ENCODE assay signal across 2 cellular contexts in genomic region chr4:102736636-102737549, GRCh38.
TF ChIP-seq lines count a peak whose summit lies in the region.

No MANE protein-coding gene starts in this region.

TF ChIP-seq in IMR-90, 13 proteins besides CTCF, POLR2A, EP300 and RAD21 (continued from another document):
- TF ChIP-seq, protein P1, sequence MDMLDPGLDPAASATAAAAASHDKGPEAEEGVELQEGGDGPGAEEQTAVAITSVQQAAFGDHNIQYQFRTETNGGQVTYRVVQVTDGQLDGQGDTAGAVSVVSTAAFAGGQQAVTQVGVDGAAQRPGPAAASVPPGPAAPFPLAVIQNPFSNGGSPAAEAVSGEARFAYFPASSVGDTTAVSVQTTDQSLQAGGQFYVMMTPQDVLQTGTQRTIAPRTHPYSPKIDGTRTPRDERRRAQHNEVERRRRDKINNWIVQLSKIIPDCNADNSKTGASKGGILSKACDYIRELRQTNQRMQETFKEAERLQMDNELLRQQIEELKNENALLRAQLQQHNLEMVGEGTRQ (IDR thresholded peaks at IDR 0.05; ENCODE audit: low read depth, low read length): no peak
- TF ChIP-seq FOS (IDR thresholded peaks at IDR 0.05; ENCODE audit: low read depth, low read length) (no peak), BHLHE40 (IDR thresholded peaks at IDR 0.05; ENCODE audit: low read depth, low read length) (no peak), MXI1 (IDR thresholded peaks at IDR 0.05; ENCODE audit: borderline replicate concordance, low read depth, low read length) (no peak)
- TF ChIP-seq, protein P2, sequence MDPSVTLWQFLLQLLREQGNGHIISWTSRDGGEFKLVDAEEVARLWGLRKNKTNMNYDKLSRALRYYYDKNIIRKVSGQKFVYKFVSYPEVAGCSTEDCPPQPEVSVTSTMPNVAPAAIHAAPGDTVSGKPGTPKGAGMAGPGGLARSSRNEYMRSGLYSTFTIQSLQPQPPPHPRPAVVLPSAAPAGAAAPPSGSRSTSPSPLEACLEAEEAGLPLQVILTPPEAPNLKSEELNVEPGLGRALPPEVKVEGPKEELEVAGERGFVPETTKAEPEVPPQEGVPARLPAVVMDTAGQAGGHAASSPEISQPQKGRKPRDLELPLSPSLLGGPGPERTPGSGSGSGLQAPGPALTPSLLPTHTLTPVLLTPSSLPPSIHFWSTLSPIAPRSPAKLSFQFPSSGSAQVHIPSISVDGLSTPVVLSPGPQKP (IDR thresholded peaks at IDR 0.05; ENCODE audit: borderline replicate concordance, low read depth, low read length): no peak

TF ChIP-seq in WTC11, 78 proteins besides CTCF, POLR2A, EP300 and RAD21 (continued from another document):
- TF ChIP-seq ZSCAN18 (CRISPR knock-in tag; IDR thresholded peaks at IDR 0.05): no peak
- no peak for TF ChIP-seq JAZF1 (CRISPR knock-in tag; IDR thresholded peaks at IDR 0.05)
- no peak for TF ChIP-seq FOXK1 (CRISPR knock-in tag; IDR thresholded peaks at IDR 0.05)
- TF ChIP-seq PRRX2 (CRISPR knock-in tag; IDR thresholded peaks at IDR 0.05): no peak
- TF ChIP-seq ZNF232 (CRISPR knock-in tag; IDR thresholded peaks at IDR 0.05): no peak
- TF ChIP-seq ZNF671 (CRISPR knock-in tag; IDR thresholded peaks at IDR 0.05): no peak
- no peak for TF ChIP-seq FOXJ3 (CRISPR knock-in tag; IDR thresholded peaks at IDR 0.05; ENCODE audit: borderline replicate concordance)
- no peak for TF ChIP-seq SP1 (CRISPR knock-in tag; conservative IDR thresholded peaks at IDR 0.05)
- TF ChIP-seq NFYB (CRISPR knock-in tag; conservative IDR thresholded peaks at IDR 0.05; ENCODE audit: low read depth): no peak
- TF ChIP-seq, protein P3, sequence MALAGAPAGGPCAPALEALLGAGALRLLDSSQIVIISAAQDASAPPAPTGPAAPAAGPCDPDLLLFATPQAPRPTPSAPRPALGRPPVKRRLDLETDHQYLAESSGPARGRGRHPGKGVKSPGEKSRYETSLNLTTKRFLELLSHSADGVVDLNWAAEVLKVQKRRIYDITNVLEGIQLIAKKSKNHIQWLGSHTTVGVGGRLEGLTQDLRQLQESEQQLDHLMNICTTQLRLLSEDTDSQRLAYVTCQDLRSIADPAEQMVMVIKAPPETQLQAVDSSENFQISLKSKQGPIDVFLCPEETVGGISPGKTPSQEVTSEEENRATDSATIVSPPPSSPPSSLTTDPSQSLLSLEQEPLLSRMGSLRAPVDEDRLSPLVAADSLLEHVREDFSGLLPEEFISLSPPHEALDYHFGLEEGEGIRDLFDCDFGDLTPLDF (CRISPR knock-in tag; IDR thresholded peaks at IDR 0.05): no peak
TF ChIP-seq in WTC11: peak in this region for 0.
